Comparison of ENCODE assay signal across 37 cellular contexts in genomic region chr14:75844486-75844885, GRCh38.
"Had no signal": no experiment of that assay in that cellular context is flagged by ENCODE, and none has a peak within 500 bp of the region (broad histone marks: within the 10 kb centered on the region; RNA-seq: fewer than 3 reads in every experiment).

No MANE protein-coding gene starts in this region.

- H3K27me3 Mint-ChIP-seq: activated CD4-positive, alpha-beta memory T cell treated with anti-CD3 and anti-CD28 coated beads for 36 hours; activated CD4-positive, alpha-beta T cell treated with anti-CD3 and anti-CD28 coated beads for 36 hours; activated CD8-positive, alpha-beta T cell treated with anti-CD3 and anti-CD28 coated beads for 36 hours; activated naive CD8-positive, alpha-beta T cell treated with anti-CD3 and anti-CD28 coated beads for 36 hours; activated T-helper 17 cell treated with anti-CD3 and anti-CD28 coated beads, Interleukin-2, amount 50 U/mL, for 72 hours had no signal

- H3K27ac Mint-ChIP-seq: activated CD4-positive, alpha-beta memory T cell treated with anti-CD3 and anti-CD28 coated beads for 36 hours; activated CD4-positive, alpha-beta T cell treated with anti-CD3 and anti-CD28 coated beads for 36 hours; activated CD8-positive, alpha-beta T cell treated with anti-CD3 and anti-CD28 coated beads for 36 hours; activated naive CD4-positive, alpha-beta T cell treated with anti-CD3 and anti-CD28 coated beads for 36 hours; activated naive CD4-positive, alpha-beta T cell treated with anti-CD3 and anti-CD28 coated beads, Interleukin-2, amount 50 U/mL, for 72 hours; activated naive CD8-positive, alpha-beta T cell treated with anti-CD3 and anti-CD28 coated beads for 36 hours; activated T-cell treated with anti-CD3 and anti-CD28 coated beads, Interleukin-2, amount 50 U/mL, for 72 hours; activated T-helper 1 cell treated with anti-CD3 and anti-CD28 coated beads, Interleukin-12 subunit alpha, Interleukin-12 subunit beta, Interleukin-2, Interleukin-4 antibody, amounts not matched to agents 30 ng/mL and 10 ng/mL and 1 ng/mL, durations not matched to agents 14 hours and 24 hours and 36 hours; activated T-helper 17 cell treated with anti-CD3 and anti-CD28 coated beads, Interleukin-2, amount 50 U/mL, for 72 hours; T-helper 1 cell treated with Interleukin-12 subunit alpha and Interleukin-12 subunit beta and Interleukin-4 antibody, amounts not matched to agents 30 μg/mL and 1 μg/mL, for 36 hours; T-helper 2 cell treated with Interferon-gamma antibody and Interleukin-4, amounts not matched to agents 5 μg/mL and 100 μg/mL, for 36 hours; WTC11 had no signal

- H3K9me3 ChIP-seq: adrenal gland, body of pancreas, breast epithelium had no signal

- H3K4me3 ChIP-seq: adrenal gland, body of pancreas, breast epithelium had no signal

- DNase-seq: activated CD4-positive, alpha-beta memory T cell treated with anti-CD3 and anti-CD28 coated beads for 36 hours; activated CD4-positive, alpha-beta T cell treated with anti-CD3 and anti-CD28 coated beads for 1 hour; activated CD4-positive, alpha-beta T cell treated with anti-CD3 and anti-CD28 coated beads for 36 hours; activated CD4-positive, alpha-beta T cell treated with anti-CD3 and anti-CD28 coated beads for 48 hours; activated CD4-positive, alpha-beta T cell treated with anti-CD3 and anti-CD28 coated beads, Interleukin-2, amount 50 U/mL, for 1 hour; activated CD4-positive, alpha-beta T cell treated with anti-CD3 and anti-CD28 coated beads, Interleukin-2, amount 50 U/mL, for 4 hours; activated CD4-positive, CD25-positive, alpha-beta regulatory T cell; activated CD8-positive, alpha-beta memory T cell treated with anti-CD3 and anti-CD28 coated beads, Interleukin-2, amount 50 U/mL, for 4 hours; activated CD8-positive, alpha-beta T cell treated with anti-CD3 and anti-CD28 coated beads for 36 hours; activated effector memory CD4-positive, alpha-beta T cell treated with anti-CD3 and anti-CD28 coated beads, Interleukin-2, amount 50 U/mL, for 16 hours; activated gamma-delta T cell treated with Interleukin-2 at 50 U/mL for 16 hours; activated naive CD4-positive, alpha-beta T cell; activated naive CD4-positive, alpha-beta T cell treated with anti-CD3 and anti-CD28 coated beads for 36 hours; activated naive CD4-positive, alpha-beta T cell treated with anti-CD3 and anti-CD28 coated beads, Interleukin-2, amount 50 U/mL, for 16 hours; activated naive CD8-positive, alpha-beta T cell treated with anti-CD3 and anti-CD28 coated beads for 36 hours; activated T-cell treated with anti-CD3 and anti-CD28 coated beads for 4 hours; activated T-cell treated with anti-CD3 and anti-CD28 coated beads, Interleukin-2, amount 50 U/mL, for 1 hour; activated T-cell treated with anti-CD3 and anti-CD28 coated beads, Interleukin-2, amount 50 U/mL, for 4 hours; activated T-cell treated with anti-CD3 and anti-CD28 coated beads, Interleukin-2, amount 50 U/mL, for 72 hours; adrenal gland; amniotic stem cell; aorta; body of pancreas; central memory CD4-positive, alpha-beta T cell; T-helper 1 cell; T-helper 2 cell; T-helper 9 cell; WERI-Rb-1 had no signal

- H3K36me3 ChIP-seq: adrenal gland, brain microvascular endothelial cell, breast epithelium had no signal

- H3K4me3 Mint-ChIP-seq: activated CD4-positive, alpha-beta memory T cell treated with anti-CD3 and anti-CD28 coated beads for 36 hours; activated CD4-positive, alpha-beta T cell treated with anti-CD3 and anti-CD28 coated beads for 36 hours; activated CD8-positive, alpha-beta T cell treated with anti-CD3 and anti-CD28 coated beads for 36 hours; activated naive CD4-positive, alpha-beta T cell treated with anti-CD3 and anti-CD28 coated beads for 36 hours; activated naive CD8-positive, alpha-beta T cell treated with anti-CD3 and anti-CD28 coated beads for 36 hours; activated T-cell treated with anti-CD3 and anti-CD28 coated beads, Interleukin-2, amount 50 U/mL, for 4 hours; activated T-cell treated with anti-CD3 and anti-CD28 coated beads, Interleukin-2, amount 50 U/mL, for 72 hours; activated T-helper 1 cell treated with anti-CD3 and anti-CD28 coated beads, Interleukin-12 subunit alpha, Interleukin-12 subunit beta, Interleukin-2, Interleukin-4 antibody, amounts not matched to agents 30 ng/mL and 10 ng/mL and 1 ng/mL, durations not matched to agents 14 hours and 24 hours and 36 hours; activated T-helper 17 cell treated with anti-CD3 and anti-CD28 coated beads, Interleukin-2, amount 50 U/mL, for 72 hours; T-helper 1 cell treated with Interleukin-12 subunit alpha and Interleukin-12 subunit beta and Interleukin-4 antibody, amounts not matched to agents 30 μg/mL and 1 μg/mL, for 36 hours; T-helper 2 cell treated with Interferon-gamma antibody and Interleukin-4, amounts not matched to agents 5 μg/mL and 100 μg/mL, for 36 hours; WTC11 had no signal

- H3K27ac ChIP-seq: adrenal gland, body of pancreas, brain microvascular endothelial cell, breast epithelium, WERI-Rb-1 had no signal

- ATAC-seq: activated CD4-positive, alpha-beta T cell treated with anti-CD3 and anti-CD28 coated beads for 36 hours; activated CD4-positive, CD25-positive, alpha-beta regulatory T cell treated with anti-CD3 and anti-CD28 coated beads, Interleukin-2, amount 50 U/mL, for 24 hours; activated CD8-positive, alpha-beta T cell treated with anti-CD3 and anti-CD28 coated beads for 36 hours; activated naive CD4-positive, alpha-beta T cell treated with anti-CD3 and anti-CD28 coated beads, Interleukin-2, amount 50 U/mL, for 72 hours; activated T-cell treated with anti-CD3 and anti-CD28 coated beads, Interleukin-2, amount 50 U/mL, for 4 hours; activated T-cell treated with anti-CD3 and anti-CD28 coated beads, Interleukin-2, amount 50 U/mL, for 72 hours; activated T-helper 17 cell treated with anti-CD3 and anti-CD28 coated beads, Interleukin-2, amount 50 U/mL, for 72 hours; body of pancreas; WTC11 had no signal

- H3K4me1 Mint-ChIP-seq: activated CD4-positive, alpha-beta T cell treated with anti-CD3 and anti-CD28 coated beads for 36 hours; activated naive CD8-positive, alpha-beta T cell treated with anti-CD3 and anti-CD28 coated beads for 36 hours; activated T-helper 17 cell treated with anti-CD3 and anti-CD28 coated beads, Interleukin-2, amount 50 U/mL, for 72 hours had no signal

- H3K9me3 Mint-ChIP-seq: activated T-helper 17 cell treated with anti-CD3 and anti-CD28 coated beads, Interleukin-2, amount 50 U/mL, for 72 hours; WTC11 had no signal

- H3K27me3 ChIP-seq: adrenal gland, body of pancreas, brain microvascular endothelial cell, breast epithelium had no signal

- H3K4me1 ChIP-seq: adrenal gland had no signal
